ENCODE assay signal across 12 cellular contexts in the genomic region with DNA sequence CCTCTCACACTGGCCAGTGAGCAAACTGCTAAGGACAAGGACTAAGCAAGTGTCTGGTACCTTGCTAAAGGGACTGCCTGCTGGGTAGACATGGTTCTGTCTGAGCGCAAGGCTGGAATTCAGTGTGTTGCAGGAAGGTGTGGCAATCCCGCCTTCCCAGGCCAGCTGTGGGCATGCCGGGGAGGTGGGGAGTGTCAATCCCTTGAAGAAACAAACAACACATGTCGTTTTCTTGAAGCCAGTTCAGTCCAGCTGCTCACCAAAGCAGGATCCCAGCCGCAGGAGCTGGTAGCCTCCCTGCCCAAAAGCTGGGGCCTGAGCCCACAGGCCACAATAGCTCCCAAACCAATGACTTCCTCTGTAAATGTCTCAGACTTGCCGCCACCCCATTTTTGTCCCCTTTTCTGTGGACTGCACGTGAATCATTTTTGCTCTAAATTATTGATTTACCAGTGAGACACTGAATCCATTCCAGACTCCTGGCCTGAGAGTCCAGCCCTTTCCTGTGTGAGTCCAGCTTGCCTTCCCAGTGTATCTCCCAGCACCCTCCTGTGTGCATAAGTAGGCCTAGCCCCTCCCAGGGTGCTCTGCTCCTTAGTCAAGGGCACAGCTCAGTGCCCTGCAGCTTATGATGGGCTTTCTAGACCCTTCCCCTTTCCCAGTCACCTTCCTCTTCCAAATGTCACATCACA.
DNase-seq lines count a peak whose midpoint lies in the region; ATAC-seq and TF ChIP-seq lines count a peak whose summit lies in the region.
"Had no signal": no experiment of that assay in that cellular context is flagged by ENCODE, and none has a peak within 500 bp of the region (broad histone marks: within the 10 kb centered on the region; RNA-seq: fewer than 3 reads in every experiment).

No MANE protein-coding gene starts in this region.

- no peak overlapping the region for H3K4me2 ChIP-seq in mesenchymal stem cell (ENCODE audit: low read length, poor library complexity, severe bottlenecking)
- H3K4me2 ChIP-seq: A549 had no signal

- H3K4me3 ChIP-seq in epithelial cell of proximal tubule (ENCODE audit: low read depth, low read length) (no peak overlapping the region), mesenchymal stem cell (ENCODE audit: insufficient read depth in 1 of 2, low read depth in 1 of 2, low read length in 2 of 2) (no peak overlapping the region)
- H3K4me3 ChIP-seq: A549 had no signal

- no peak overlapping the region for H4K8ac ChIP-seq in mesenchymal stem cell (ENCODE audit: low read length)

- H3K9me3 ChIP-seq in mesenchymal stem cell (ENCODE audit: control insufficient read depth, low read length): no peaks in the 10 kb centered on the region
- H3K9me3 ChIP-seq: A549 had no signal

- ATAC-seq in Right ventricle myocardium inferior: peak; percentile 10
- ATAC-seq in HG03095 (IDR thresholded peaks at IDR 0.05; ENCODE audit: unreplicated experiment): no peak
- ATAC-seq: A549, HCT116 had no signal

- H3K9me3 Mint-ChIP-seq in mesothelial cell of epicardium: no peaks in the 10 kb centered on the region

- no peak overlapping the region for H3K4me3 Mint-ChIP-seq in mesothelial cell of epicardium

- H3K27me3 Mint-ChIP-seq in mesothelial cell of epicardium (ENCODE audit: low read depth): no peaks in the 10 kb centered on the region

- H2BK120ac ChIP-seq in mesenchymal stem cell (ENCODE audit: low read depth, low read length): no peak overlapping the region

- H3K36me3 Mint-ChIP-seq in mesothelial cell of epicardium: no peaks in the 10 kb centered on the region

- H3K23ac ChIP-seq in mesenchymal stem cell (ENCODE audit: low read length in 2 of 2): no peak overlapping the region

- peaks cover 2 to 3% of the 10 kb centered on the region in 2 experiments for H3K36me3 ChIP-seq in mesenchymal stem cell (ENCODE audit: control insufficient read depth in 1 of 2, insufficient read depth in 2 of 2, low read depth in 1 of 2, low read length in 2 of 2)

- H3K4me1 Mint-ChIP-seq in mesothelial cell of epicardium: peaks cover 22% of the 10 kb centered on the region

- no peak overlapping the region for H2AFZ ChIP-seq in mesenchymal stem cell (ENCODE audit: low read depth, low read length)

- H2AK5ac ChIP-seq in mesenchymal stem cell (ENCODE audit: low read length, severe bottlenecking): peak overlapping the region; percentile 76

- peak overlapping the region; percentile 18 for H4K91ac ChIP-seq in mesenchymal stem cell (ENCODE audit: low read length)

- H3K9ac ChIP-seq in mesenchymal stem cell (ENCODE audit: low read length): no peak overlapping the region

- H3K14ac ChIP-seq in mesenchymal stem cell (ENCODE audit: low read length in 2 of 2): peak overlapping the region in 1 of 2 experiments; percentile 66

- H3K27ac ChIP-seq in mesenchymal stem cell (ENCODE audit: low read length, poor library complexity, severe bottlenecking): peak overlapping the region; percentile 36
- H3K27ac ChIP-seq: A549 had no signal

- peaks cover 23% of the 10 kb centered on the region for H3K4me1 ChIP-seq in mesenchymal stem cell (ENCODE audit: control insufficient read depth, insufficient read depth, low read depth, low read length)
- H3K4me1 ChIP-seq: A549 had no signal

- 58% methylated on average over 7 of the region's 7 CpGs for WGBS in mesenchymal stem cell

- H3K79me1 ChIP-seq in mesenchymal stem cell (replicated peaks; ENCODE audit: low read length, poor library complexity, severe bottlenecking): peaks cover 10% of the 10 kb centered on the region

- no peak overlapping the region for H2BK12ac ChIP-seq in mesenchymal stem cell (ENCODE audit: low read length in 2 of 2)

- DNase-seq in Right ventricle myocardium inferior (ENCODE audit: missing footprints) (no peak), cardiac septum (ENCODE audit: low spot score) (no peak), epithelial cell of proximal tubule (ENCODE audit: low read depth) (peak; percentile 18), mesenchymal stem cell (peak; percentile 77), SHP77 treated with DMSO at 0.1 percent for 48 hours (lab: John Stamatoyannopoulos, UW) (no peak), mesothelial cell of epicardium (ENCODE audit: low spot score in 2 of 2, unreplicated experiment in 2 of 2) (no peak), hippocampal formation (lab: John Stamatoyannopoulos, UW) (no peak)
- DNase-seq: NCI-H1048, T-helper 2 cell had no signal

- no peak for TF ChIP-seq CTCF in epithelial cell of proximal tubule (conservative IDR thresholded peaks at IDR 0.05; ENCODE audit: low read depth, low read length)
- no peak for TF ChIP-seq CTCF in mesothelial cell of epicardium (IDR thresholded peaks at IDR 0.05; ENCODE audit: unreplicated experiment)

- intact Hi-C loops in Right ventricle myocardium inferior (cut with DNase I) (loop anchor here (2.0 to 5.0 kb wide), 2 partner anchors 15 to 33 kb away; no protein-coding TSS in a partner anchor), cardiac septum (cut with DNase I) (no loop called here)

- H3K27ac Mint-ChIP-seq in mesothelial cell of epicardium: no peak overlapping the region

- H3K27me3 ChIP-seq in mesenchymal stem cell (ENCODE audit: control insufficient read depth in 1 of 2, insufficient read depth in 1 of 2, low read length in 2 of 2): no peaks in the 10 kb centered on the region

- H3K18ac ChIP-seq in mesenchymal stem cell (ENCODE audit: low read depth in 1 of 2, low read length in 2 of 2): peak overlapping the region; percentile 37 to 74

- no peak overlapping the region for H2BK5ac ChIP-seq in mesenchymal stem cell (ENCODE audit: low read depth, low read length, poor library complexity, severe bottlenecking)

- H2BK15ac ChIP-seq in mesenchymal stem cell (ENCODE audit: low read depth, poor library complexity, severe bottlenecking): no peak overlapping the region

- H3K4ac ChIP-seq in mesenchymal stem cell (ENCODE audit: low read depth in 1 of 2, low read length in 2 of 2): no peak overlapping the region

Comparison
In these comparisons a context has a peak if more than half of its experiments do, and no peak if none do; other contexts are left out.
1. DNase-seq: peak in epithelial cell of proximal tubule (single experiment) and mesenchymal stem cell (single experiment); none in Right ventricle myocardium inferior (single experiment), cardiac septum (single experiment), SHP77 treated with DMSO at 0.1 percent for 48 hours (single experiment), mesothelial cell of epicardium (0 of 2) and hippocampal formation (0 of 2).